In genomic region chr1:41538741-41539415, GRCh38 we compare ENCODE assay signal across 25 cellular contexts. TPM values are rescaled to one million over a fixed set of nuclear protein-coding genes. Genes with fewer than 3 reads are reported as not detected.
DNase-seq lines count a peak whose midpoint lies in the region; ATAC-seq and TF ChIP-seq lines count a peak whose summit lies in the region.
"Had no signal": no experiment of that assay in that cellular context is flagged by ENCODE, and none has a peak within 500 bp of the region (broad histone marks: within the 10 kb centered on the region; RNA-seq: fewer than 3 reads in every experiment).

No MANE protein-coding gene starts in this region.

- CTCF ChIA-PET in SK-N-SH (lab: Yijun Ruan, JAX), result interaction anchor here (1.1 to 4.0 kb wide), 4 partner anchors 15 to 102 kb away, joined by 3 to 22 read pairs (median 8); no protein-coding TSS in a partner anchor

- no peaks in the 10 kb centered on the region for H3K9me2 ChIP-seq in SK-N-SH

- H3K4me1 ChIP-seq in SK-N-SH (ENCODE audit: control insufficient read depth in 1 of 2, insufficient read depth in 2 of 2, low read depth in 1 of 2, low read length in 1 of 2) (peaks cover 5 to 23% of the 10 kb centered on the region in 2 experiments; a peak in 2 of 4 replicates), left ventricle myocardium inferior (peaks cover 53% of the 10 kb centered on the region), lower lobe of right lung (peaks cover 11% of the 10 kb centered on the region), transverse colon (peaks cover 0 to 19% (median 14%) of the 10 kb centered on the region in 4 donors)
- H3K4me1 ChIP-seq: parathyroid adenoma, right lobe of liver had no signal

- peaks cover 5% of the 10 kb centered on the region for H3F3A ChIP-seq in SK-N-SH (replicated peaks; ENCODE audit: insufficient read depth)

- no peak overlapping the region for H3K9ac ChIP-seq in SK-N-SH
- H3K9ac ChIP-seq: GM23248, parathyroid adenoma had no signal

- no peak for TF ChIP-seq RAD21 in SK-N-SH (IDR thresholded peaks at IDR 0.05; ENCODE audit: low read length)

- no peaks in the 10 kb centered on the region for H3K9me3 ChIP-seq in SK-N-SH
- no peaks in the 10 kb centered on the region for H3K9me3 ChIP-seq in left ventricle myocardium inferior (replicated peaks)
- no peaks in the 10 kb centered on the region for H3K9me3 ChIP-seq in lower lobe of right lung
- no peaks in the 10 kb centered on the region for H3K9me3 ChIP-seq in transverse colon
- H3K9me3 ChIP-seq: MG63, right lobe of liver had no signal

- in situ Hi-C loops in transverse colon (cut with MboI; ENCODE audit: low pct_ligation_motif_present in 1 of 4, low pct_unique_long_range_greater_than_20kb in 1 of 4, low sequenced_read_pairs in 3 of 4), result no loop called here

- H3K36me3 ChIP-seq in SK-N-SH (replicated peaks in 1 of 2; ENCODE audit: control insufficient read depth in 1 of 2, insufficient read depth in 2 of 2, low read length in 1 of 2) (no peaks in the 10 kb centered on the region), left ventricle myocardium inferior (no peaks in the 10 kb centered on the region), lower lobe of right lung (no peaks in the 10 kb centered on the region), transverse colon (no peaks in the 10 kb centered on the region)
- H3K36me3 ChIP-seq: MG63, right lobe of liver had no signal

- H4K20me1 ChIP-seq in SK-N-SH (ENCODE audit: insufficient read depth), result no peaks in the 10 kb centered on the region; the same call in 1 of the 2 replicates

- TF ChIP-seq EP300 in SK-N-SH (IDR thresholded peaks at IDR 0.05; ENCODE audit: borderline replicate concordance in 1 of 2, low read depth in 1 of 2, low read length in 1 of 2) (no peak), transverse colon (IDR thresholded peaks at IDR 0.05; ENCODE audit: low read depth) (no peak)

- TF ChIP-seq POLR2A in transverse colon (IDR thresholded peaks at IDR 0.05), result no peak

- H3K79me2 ChIP-seq in SK-N-SH (ENCODE audit: insufficient read depth), result no peaks in the 10 kb centered on the region
- H3K79me2 ChIP-seq: parathyroid adenoma had no signal

- TF ChIP-seq CTCF in SK-N-SH (IDR thresholded peaks at IDR 0.05) (no peak), left ventricle myocardium inferior (IDR thresholded peaks at IDR 0.05; ENCODE audit: borderline replicate concordance) (no peak), lower lobe of right lung (IDR thresholded peaks at IDR 0.05) (no peak), transverse colon (IDR thresholded peaks at IDR 0.05) (no peak)

- intact Hi-C loops in left ventricle myocardium inferior (cut with micrococcal nuclease) (no loop called here), left cardiac atrium (cut with DNase I) (no loop called here), lower lobe of right lung (cut with DNase I) (no loop called here), transverse colon (cut with DNase I; ENCODE audit: low total_unique reads) (no loop called here)

- H3K4me3 ChIP-seq in SK-N-SH (ENCODE audit: low read depth in 2 of 2, low read length in 1 of 2) (no peak overlapping the region), left ventricle myocardium inferior (no peak overlapping the region), lower lobe of right lung (no peak overlapping the region), transverse colon (no peak overlapping the region)
- H3K4me3 ChIP-seq: GM23248, K562, MG63, right lobe of liver had no signal

- POLR2A ChIA-PET in SK-N-SH (lab: Yijun Ruan, JAX), result no interaction called here

- peak; percentile 19; the same call in 1 of the 3 replicates for ATAC-seq in SK-N-SH treated with all-trans-retinoic acid at 6 μM for 48 hours
- ATAC-seq in left cardiac atrium, result no peak
- ATAC-seq in lower lobe of right lung, result no peak
- ATAC-seq: activated CD8-positive, alpha-beta memory T cell treated with anti-CD3 and anti-CD28 coated beads, Interleukin-2, amount 10 ng/mL, durations not matched to agents 7 days and 5 days; K562; right lobe of liver; T-helper 17 cell had no signal

- WGBS in SK-N-SH (ENCODE audit: low lambda C conversion rate), result 85% methylated on average over 8 of the region's 9 CpGs
- 91 to 92% methylated on average over 2 to 9 of the region's 9 CpGs for WGBS in transverse colon (ENCODE audit: low coverage in 1 of 2), 2 donors

- H2AFZ ChIP-seq in SK-N-SH (ENCODE audit: low read depth), result no peak overlapping the region
- H2AFZ ChIP-seq: GM23248, parathyroid adenoma had no signal

- H3K27ac ChIP-seq in SK-N-SH (ENCODE audit: low read depth in 2 of 2, low read length in 1 of 2), result no peak overlapping the region; a peak in 1 of 4 replicates
- H3K27ac ChIP-seq in left ventricle myocardium inferior (replicated peaks), result peak overlapping the region; percentile 85
- no peak overlapping the region for H3K27ac ChIP-seq in lower lobe of right lung
- H3K27ac ChIP-seq in transverse colon, result no peak overlapping the region
- H3K27ac ChIP-seq: GM23248, parathyroid adenoma, right lobe of liver had no signal

- H3K4me2 ChIP-seq in SK-N-SH, result no peak overlapping the region

- H3K27me3 ChIP-seq in SK-N-SH (ENCODE audit: insufficient read depth) (no peaks in the 10 kb centered on the region), left ventricle myocardium inferior (ENCODE audit: low read depth) (no peaks in the 10 kb centered on the region), lower lobe of right lung (ENCODE audit: low read depth) (no peaks in the 10 kb centered on the region), transverse colon (no peaks in the 10 kb centered on the region)
- H3K27me3 ChIP-seq: MG63, right lobe of liver had no signal

- DNase-seq in SK-N-SH (no peak), left ventricle myocardium inferior (no peak), left cardiac atrium (no peak), lower lobe of right lung (peak; percentile 24), transverse colon (peak; percentile 1), A172 (ENCODE audit: low spot score) (no peak), NCI-H2107 treated with DMSO at 0.1 percent for 48 hours (lab: John Stamatoyannopoulos, UW; ENCODE audit: unreplicated experiment) (no peak)
- DNase-seq: activated CD4-positive, alpha-beta T cell treated with anti-CD3 and anti-CD28 coated beads, Interleukin-2, amount 50 U/mL, for 1 hour; activated CD8-positive, alpha-beta memory T cell treated with anti-CD3 and anti-CD28 coated beads, Interleukin-2, amount 10 ng/mL, durations not matched to agents 7 days and 5 days; caudate nucleus; GF-D8; GM23248; HFFc6; MG63; NCI-H2171; NCI-H526; T-helper 17 cell had no signal

TF ChIP-seq in SK-N-SH treated with all-trans-retinoic acid at 6 μM for 48 hours, 23 proteins besides CTCF, POLR2A, EP300 and RAD21 (continues in another document):
- TF ChIP-seq TOX (CRISPR knock-in tag; IDR thresholded peaks at IDR 0.05; ENCODE audit: borderline replicate concordance), result no peak
- TF ChIP-seq, protein P1, sequence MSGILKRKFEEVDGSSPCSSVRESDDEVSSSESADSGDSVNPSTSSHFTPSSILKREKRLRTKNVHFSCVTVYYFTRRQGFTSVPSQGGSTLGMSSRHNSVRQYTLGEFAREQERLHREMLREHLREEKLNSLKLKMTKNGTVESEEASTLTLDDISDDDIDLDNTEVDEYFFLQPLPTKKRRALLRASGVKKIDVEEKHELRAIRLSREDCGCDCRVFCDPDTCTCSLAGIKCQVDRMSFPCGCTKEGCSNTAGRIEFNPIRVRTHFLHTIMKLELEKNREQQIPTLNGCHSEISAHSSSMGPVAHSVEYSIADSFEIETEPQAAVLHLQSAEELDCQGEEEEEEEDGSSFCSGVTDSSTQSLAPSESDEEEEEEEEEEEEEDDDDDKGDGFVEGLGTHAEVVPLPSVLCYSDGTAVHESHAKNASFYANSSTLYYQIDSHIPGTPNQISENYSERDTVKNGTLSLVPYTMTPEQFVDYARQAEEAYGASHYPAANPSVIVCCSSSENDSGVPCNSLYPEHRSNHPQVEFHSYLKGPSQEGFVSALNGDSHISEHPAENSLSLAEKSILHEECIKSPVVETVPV (CRISPR knock-in tag; IDR thresholded peaks at IDR 0.05), result no peak
- TF ChIP-seq GLIS3 (CRISPR knock-in tag; IDR thresholded peaks at IDR 0.05), result no peak
- TF ChIP-seq PPARA (CRISPR knock-in tag; IDR thresholded peaks at IDR 0.05; ENCODE audit: borderline replicate concordance), result no peak

TF ChIP-seq in SK-N-SH, 30 proteins besides CTCF, POLR2A, EP300 and RAD21 (continues in another document):
- TF ChIP-seq SIN3A (IDR thresholded peaks at IDR 0.05; ENCODE audit: borderline replicate concordance, low read depth, low read length) (no peak), JUND (IDR thresholded peaks at IDR 0.05) (no peak), EZH2phosphoT487 (IDR thresholded peaks at IDR 0.05; ENCODE audit: borderline replicate concordance, low read depth) (no peak), MAX (IDR thresholded peaks at IDR 0.05; ENCODE audit: low read depth) (no peak), RFX5 (IDR thresholded peaks at IDR 0.05; ENCODE audit: low read length) (no peak), TEAD4 (IDR thresholded peaks at IDR 0.05; ENCODE audit: borderline replicate concordance, insufficient read depth) (no peak)
- TF ChIP-seq, protein P2, sequence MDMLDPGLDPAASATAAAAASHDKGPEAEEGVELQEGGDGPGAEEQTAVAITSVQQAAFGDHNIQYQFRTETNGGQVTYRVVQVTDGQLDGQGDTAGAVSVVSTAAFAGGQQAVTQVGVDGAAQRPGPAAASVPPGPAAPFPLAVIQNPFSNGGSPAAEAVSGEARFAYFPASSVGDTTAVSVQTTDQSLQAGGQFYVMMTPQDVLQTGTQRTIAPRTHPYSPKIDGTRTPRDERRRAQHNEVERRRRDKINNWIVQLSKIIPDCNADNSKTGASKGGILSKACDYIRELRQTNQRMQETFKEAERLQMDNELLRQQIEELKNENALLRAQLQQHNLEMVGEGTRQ (IDR thresholded peaks at IDR 0.05; ENCODE audit: borderline replicate concordance, low read depth, low read length), result no peak

RNA-seq across cellular contexts. Expression of gene EDN2, which starts 54.4 kb away (rescaled TPM):
- 0.97 and 1.7 TPM in 2 replicates for polyA plus RNA-seq in SK-N-SH (2012; rRNA removed)
- 0.77 and 0.84 TPM in 2 replicates for polyA plus RNA-seq in SK-N-SH (2012; cell fraction: cytosol; rRNA removed)
- polyA plus RNA-seq in SK-N-SH (2012; cell fraction: nucleus; rRNA removed), result 0.75 and 1.2 TPM in 2 replicates
- 0.47 TPM for total RNA-seq in left ventricle myocardium inferior
- total RNA-seq in left cardiac atrium, result 1 to 10 TPM in 1 of 2 donors, under 1 TPM in 1; 0.18 to 1.2 TPM
- 2.1 TPM for total RNA-seq in lower lobe of right lung
- 10 to 100 TPM in 2 of 4 donors, 1 to 10 TPM in 2; 3.8 to 15.7 (median 10.3) TPM for total RNA-seq in transverse colon
- 1.3 and 2.6 TPM in 2 replicates for total RNA-seq in A172 (2014; rRNA removed; shearing (Covaris generic))
- total RNA-seq: activated CD8-positive, alpha-beta memory T cell treated with anti-CD3 and anti-CD28 coated beads, Interleukin-2, amount 10 ng/mL, durations not matched to agents 7 days and 5 days; fibroblast of lung; GM23248; HFFc6; K562; lung microvascular endothelial cell; neural crest cell; SK-MEL-5 had no signal
- polyA plus RNA-seq: fibroblast of lung, GM23248, K562 had no signal

Comparison
In these comparisons a context has a peak if more than half of its experiments do, and no peak if none do; other contexts are left out.
1. DNase-seq: peak in lower lobe of right lung (single experiment) and transverse colon (single experiment); none in SK-N-SH (single experiment), left ventricle myocardium inferior (single experiment), left cardiac atrium (single experiment), A172 (single experiment) and NCI-H2107 treated with DMSO at 0.1 percent for 48 hours (single experiment).